In genomic region chr11:132640952-132641351, GRCh38 we compare ENCODE assay signal across 20 cellular contexts.
DNase-seq lines count a peak whose midpoint lies in the region; ATAC-seq lines count a peak whose summit lies in the region.
"Had no signal": no experiment of that assay in that cellular context is flagged by ENCODE, and none has a peak within 500 bp of the region (broad histone marks: within the 10 kb centered on the region; RNA-seq: fewer than 3 reads in every experiment).

No MANE protein-coding gene starts in this region.

- DNase-seq in NCI-H146 (lab: John Stamatoyannopoulos, UW) (peak; percentile 36), NCI-H146 treated with DMSO at 0.1 percent for 48 hours (lab: John Stamatoyannopoulos, UW; ENCODE audit: unreplicated experiment) (no peak), NCI-H510A treated with DMSO at 0.1 percent for 48 hours (lab: John Stamatoyannopoulos, UW) (peak; percentile 97), NCI-H1092 treated with DMSO at 0.1 percent for 48 hours (lab: John Stamatoyannopoulos, UW) (no peak)
- DNase-seq in central memory CD4-positive, alpha-beta T cell: peak; percentile 6
- DNase-seq: 8988T; AML-193; C1 segment of cervical spinal cord; DMS79; GOT3; NCI-H1930; NCI-H2227 treated with DMSO at 0.1 percent for 48 hours; NCI-H524; NK-92 treated with Interleukin-12 subunit alpha and Interleukin-12 subunit beta, amount 100 ng/mL, for 24 hours; SIG-M5; SK-N-SH had no signal

- no peak for ATAC-seq in GM21381 (IDR thresholded peaks at IDR 0.05; ENCODE audit: unreplicated experiment)
- ATAC-seq in HG03095 (IDR thresholded peaks at IDR 0.05; ENCODE audit: unreplicated experiment): no peak
- ATAC-seq: HCT116, Panc1 had no signal

Comparison
In these comparisons a context has a peak if more than half of its experiments do, and no peak if none do; other contexts are left out.
1. DNase-seq: peak in NCI-H146 (single experiment), NCI-H510A treated with DMSO at 0.1 percent for 48 hours (single experiment) and central memory CD4-positive, alpha-beta T cell (single experiment); none in NCI-H146 treated with DMSO at 0.1 percent for 48 hours (single experiment) and NCI-H1092 treated with DMSO at 0.1 percent for 48 hours (single experiment).